ENCODE assay signal across 9 cellular contexts in genomic region chr6:119333707-119334295, GRCh38. TPM values are rescaled to one million over a fixed set of nuclear protein-coding genes. Genes with fewer than 3 reads are reported as not detected.
DNase-seq lines count a peak whose midpoint lies in the region; ATAC-seq, FAIRE-seq and TF ChIP-seq lines count a peak whose summit lies in the region.
"Had no signal": no experiment of that assay in that cellular context is flagged by ENCODE, and none has a peak within 500 bp of the region (broad histone marks: within the 10 kb centered on the region; RNA-seq: fewer than 3 reads in every experiment).

No MANE protein-coding gene starts in this region.

- H3K4me1 ChIP-seq in astrocyte (ENCODE audit: insufficient read depth, low read length) (no peaks in the 10 kb centered on the region), mucosa of descending colon (ENCODE audit: low read depth) (peaks cover 6% of the 10 kb centered on the region)

- ATAC-seq in natural killer cell (peak in 2 of 3 donors; percentile 50 to 57), HG03442 (IDR thresholded peaks at IDR 0.05; ENCODE audit: unreplicated experiment) (peak; percentile 55), mucosa of descending colon (peak; percentile 75), GM18517 (IDR thresholded peaks at IDR 0.05; ENCODE audit: unreplicated experiment) (no peak)
- ATAC-seq in natural killer cell treated with Interleukin-12 subunit alpha and Interleukin-12 subunit beta and Interleukin-15 and Interleukin-18, amount 100 ng/mL, for 72 hours, result no peak

- H3K27me3 Mint-ChIP-seq in natural killer cell (ENCODE audit: low read depth in 2 of 2) (no peaks in the 10 kb centered on the region), astrocyte (ENCODE audit: low read depth, unreplicated experiment) (no peaks in the 10 kb centered on the region)
- no peaks in the 10 kb centered on the region for H3K27me3 Mint-ChIP-seq in natural killer cell treated with Interleukin-12 subunit alpha and Interleukin-12 subunit beta and Interleukin-15 and Interleukin-18, amount 100 ng/mL, for 72 hours

- H3K9ac ChIP-seq in astrocyte (ENCODE audit: low read length), result no peak overlapping the region

- H3K9me3 Mint-ChIP-seq in natural killer cell (no peaks in the 10 kb centered on the region), astrocyte (ENCODE audit: unreplicated experiment) (no peaks in the 10 kb centered on the region)
- no peaks in the 10 kb centered on the region for H3K9me3 Mint-ChIP-seq in natural killer cell treated with Interleukin-12 subunit alpha and Interleukin-12 subunit beta and Interleukin-15 and Interleukin-18, amount 100 ng/mL, for 72 hours
- H3K9me3 Mint-ChIP-seq: activated naive CD4-positive, alpha-beta T cell treated with anti-CD3 and anti-CD28 coated beads, Interleukin-2, amount 50 U/mL, for 72 hours had no signal

- H3K36me3 ChIP-seq in astrocyte (ENCODE audit: insufficient read depth, low read length) (no peaks in the 10 kb centered on the region), mucosa of descending colon (ENCODE audit: low read depth) (no peaks in the 10 kb centered on the region)

- no peak overlapping the region for H3K27ac ChIP-seq in astrocyte (ENCODE audit: low read depth, low read length)

- intact Hi-C loops in natural killer cell (cut with micrococcal nuclease), result loop anchor here (2.0 kb wide), 1 partner anchor 21 kb away; no protein-coding TSS in a partner anchor
- intact Hi-C loops in mucosa of descending colon (cut with DNase I, micrococcal nuclease), result no loop called here

- H3K27ac Mint-ChIP-seq in natural killer cell (peak overlapping the region; percentile 6 to 13), astrocyte (ENCODE audit: unreplicated experiment) (no peak overlapping the region)
- H3K27ac Mint-ChIP-seq in natural killer cell treated with Interleukin-12 subunit alpha and Interleukin-12 subunit beta and Interleukin-15 and Interleukin-18, amount 100 ng/mL, for 72 hours, result no peak overlapping the region
- H3K27ac Mint-ChIP-seq: activated naive CD4-positive, alpha-beta T cell treated with anti-CD3 and anti-CD28 coated beads, Interleukin-2, amount 50 U/mL, for 72 hours had no signal

- no peaks in the 10 kb centered on the region for H3K79me2 ChIP-seq in astrocyte (ENCODE audit: insufficient read depth, low read length)

- H3K4me2 ChIP-seq in astrocyte (ENCODE audit: low read length), result no peak overlapping the region

- H3K36me3 Mint-ChIP-seq in natural killer cell (no peaks in the 10 kb centered on the region), astrocyte (ENCODE audit: low read depth, unreplicated experiment) (no peaks in the 10 kb centered on the region)
- H3K36me3 Mint-ChIP-seq in natural killer cell treated with Interleukin-12 subunit alpha and Interleukin-12 subunit beta and Interleukin-15 and Interleukin-18, amount 100 ng/mL, for 72 hours, result peaks cover 5% of the 10 kb centered on the region

- peaks cover 8% of the 10 kb centered on the region for H4K20me1 ChIP-seq in astrocyte (ENCODE audit: insufficient read depth, low read length)

- H3K4me3 ChIP-seq in astrocyte (ENCODE audit: insufficient read depth, low read depth, low read length) (no peak overlapping the region), mucosa of descending colon (no peak overlapping the region)

- TF ChIP-seq CTCF in natural killer cell (IDR thresholded peaks at IDR 0.05) (peak; percentile 38), astrocyte (IDR thresholded peaks at IDR 0.05; ENCODE audit: insufficient read depth, low read depth, low read length) (peak; percentile 39), mucosa of descending colon (IDR thresholded peaks at IDR 0.05) (no peak)

- DNase-seq in natural killer cell, result no peak
- no peak for DNase-seq in natural killer cell treated with Interleukin-12 subunit alpha and Interleukin-12 subunit beta and Interleukin-15 and Interleukin-18, amount 100 ng/mL, for 72 hours (ENCODE audit: low spot score)
- no peak for DNase-seq in astrocyte (ENCODE audit: low read depth)
- no peak for DNase-seq in mucosa of descending colon
- no peak for DNase-seq in T1000 (lab: John Stamatoyannopoulos, UW)
- DNase-seq in Ammon's horn (ENCODE audit: low spot score), result no peak

- H3K4me3 Mint-ChIP-seq in natural killer cell (no peak overlapping the region), astrocyte (ENCODE audit: unreplicated experiment) (no peak overlapping the region)
- H3K4me3 Mint-ChIP-seq in natural killer cell treated with Interleukin-12 subunit alpha and Interleukin-12 subunit beta and Interleukin-15 and Interleukin-18, amount 100 ng/mL, for 72 hours, result no peak overlapping the region

- H3K4me1 Mint-ChIP-seq in natural killer cell (peaks cover 66 to 76% of the 10 kb centered on the region in 2 donors), astrocyte (ENCODE audit: low read depth, unreplicated experiment) (no peaks in the 10 kb centered on the region)
- H3K4me1 Mint-ChIP-seq in natural killer cell treated with Interleukin-12 subunit alpha and Interleukin-12 subunit beta and Interleukin-15 and Interleukin-18, amount 100 ng/mL, for 72 hours (ENCODE audit: low read depth in 2 of 2), result peaks cover 43 to 58% of the 10 kb centered on the region in 2 donors

- no peaks in the 10 kb centered on the region for H3K27me3 ChIP-seq in astrocyte (ENCODE audit: insufficient read depth, low read length)

- no peak overlapping the region for H2AFZ ChIP-seq in astrocyte (ENCODE audit: low read depth, low read length)

- no peak for FAIRE-seq in astrocyte (lab: Jason Lieb, UNC)

- H3K9me3 ChIP-seq in astrocyte (ENCODE audit: insufficient read depth, low read depth, low read length) (no peaks in the 10 kb centered on the region), mucosa of descending colon (no peaks in the 10 kb centered on the region)

RNA-seq across cellular contexts. Expression of gene MAN1A1, which starts 15.8 kb away (rescaled TPM):
- total RNA-seq in natural killer cell (10 to 100 TPM; 45.6 to 54.6 (median 53.6) TPM), astrocyte (11.7 and 13.2 TPM in 2 replicates), mucosa of descending colon (10 to 100 TPM; 45.1 to 74.2 (median 66.4) TPM)
- 10 to 100 TPM; 27.5 to 34.2 TPM for total RNA-seq in natural killer cell treated with Interleukin-12 subunit alpha and Interleukin-12 subunit beta and Interleukin-15 and Interleukin-18, amount 100 ng/mL, for 72 hours

Comparison
In these comparisons a context has a peak if more than half of its experiments do, and no peak if none do; other contexts are left out.
1. ATAC-seq: peak in natural killer cell (2 of 3), HG03442 (single experiment) and mucosa of descending colon (single experiment); none in natural killer cell treated with Interleukin-12 subunit alpha and Interleukin-12 subunit beta and Interleukin-15 and Interleukin-18, amount 100 ng/mL, for 72 hours (0 of 2) and GM18517 (single experiment).
2. H3K27ac Mint-ChIP-seq: peak in natural killer cell (2 of 2); none in natural killer cell treated with Interleukin-12 subunit alpha and Interleukin-12 subunit beta and Interleukin-15 and Interleukin-18, amount 100 ng/mL, for 72 hours (0 of 2) and astrocyte (single experiment).